8 cellular contexts compared by ENCODE assay signal in genomic region chr2:101253013-101253712, GRCh38. TPM values are rescaled to one million over a fixed set of nuclear protein-coding genes. Genes with fewer than 3 reads are reported as not detected.
A peak's percentile ranks its signal among the peaks of the same experiment; 100 is the strongest.
DNase-seq lines count a peak whose midpoint lies in the region; ATAC-seq and TF ChIP-seq lines count a peak whose summit lies in the region.

No MANE protein-coding gene starts in this region.

- no TSS peak for BruUV-seq in A673 (replicated peaks; lab: Mats Ljungman, UMichigan)

- H3K27ac Mint-ChIP-seq in naive B cell = peak overlapping the region; percentile 91 to 98 (median 96)
- H3K27ac Mint-ChIP-seq in stimulated activated effector memory CD8-positive, alpha-beta T cell treated with anti-CD3 and anti-CD28 coated beads, Interleukin-12 subunit alpha, Interleukin-12 subunit beta, amount 100 ng/mL, for 72 hours = peak overlapping the region; percentile 98

- POLR2A ChIA-PET in A673 (lab: Charles Lee; ENCODE audit: low non-redundant PET) = interaction anchor here (0.6 kb wide), 1 partner anchor 514 kb away, joined by 4 read pairs; no protein-coding TSS in a partner anchor

- H3K36me3 ChIP-seq in A673 (ENCODE audit: insufficient read depth, low read length, poor library complexity, severe bottlenecking) = no peaks in the 10 kb centered on the region

- peak overlapping the region; percentile 99 for H3K4me3 ChIP-seq in A673 (ENCODE audit: low read depth, low read length, poor library complexity, severe bottlenecking)
- peak overlapping the region; percentile 86 for H3K4me3 ChIP-seq in epithelial cell of proximal tubule (ENCODE audit: low read depth, low read length)

- H3K27me3 Mint-ChIP-seq in naive B cell = no peaks in the 10 kb centered on the region

- peak overlapping the region; percentile 95 for H3K27ac ChIP-seq in A673 (ENCODE audit: low read depth, low read length, poor library complexity, severe bottlenecking)

- H3K4me1 ChIP-seq in A673 (ENCODE audit: insufficient read depth, low read length, poor library complexity, severe bottlenecking) = peaks cover 4% of the 10 kb centered on the region

- no peaks in the 10 kb centered on the region for H3K9me3 Mint-ChIP-seq in naive B cell
- H3K9me3 Mint-ChIP-seq in stimulated activated effector memory CD8-positive, alpha-beta T cell treated with anti-CD3 and anti-CD28 coated beads, Interleukin-12 subunit alpha, Interleukin-12 subunit beta, amount 100 ng/mL, for 72 hours = no peaks in the 10 kb centered on the region

- peaks cover 0 to 6% of the 10 kb centered on the region in 2 donors for H3K36me3 Mint-ChIP-seq in naive B cell
- H3K36me3 Mint-ChIP-seq in stimulated activated effector memory CD8-positive, alpha-beta T cell treated with anti-CD3 and anti-CD28 coated beads, Interleukin-12 subunit alpha, Interleukin-12 subunit beta, amount 100 ng/mL, for 72 hours = peaks cover 49% of the 10 kb centered on the region

- intact Hi-C loops in A673 (cut with micrococcal nuclease; ENCODE audit: unreplicated experiment) = no loop called here

- CTCF ChIA-PET in A673 (lab: Charles Lee) = no interaction called here

- H3K4me3 Mint-ChIP-seq in naive B cell = peak overlapping the region; percentile 93 to 98 (median 96)
- H3K4me3 Mint-ChIP-seq in stimulated activated effector memory CD8-positive, alpha-beta T cell treated with anti-CD3 and anti-CD28 coated beads, Interleukin-12 subunit alpha, Interleukin-12 subunit beta, amount 100 ng/mL, for 72 hours = peak overlapping the region; percentile 100

- H3K4me1 Mint-ChIP-seq in naive B cell = peaks cover 24 to 56% (median 34%) of the 10 kb centered on the region in 3 donors
- H3K4me1 Mint-ChIP-seq in stimulated activated effector memory CD8-positive, alpha-beta T cell treated with anti-CD3 and anti-CD28 coated beads, Interleukin-12 subunit alpha, Interleukin-12 subunit beta, amount 100 ng/mL, for 72 hours = peaks cover 28% of the 10 kb centered on the region

- TF ChIP-seq CTCF in A673 (conservative IDR thresholded peaks at IDR 0.05; ENCODE audit: low read depth, low read length) (no peak), epithelial cell of proximal tubule (conservative IDR thresholded peaks at IDR 0.05; ENCODE audit: low read depth, low read length) (no peak)

- peak; percentile 61 for ATAC-seq in GM18511 (IDR thresholded peaks at IDR 0.05; ENCODE audit: unreplicated experiment)
- peak; percentile 42 for ATAC-seq in HG03039 (IDR thresholded peaks at IDR 0.05; ENCODE audit: unreplicated experiment)
- peak; percentile 70 to 73 for ATAC-seq in naive B cell (ENCODE audit: low read depth in 2 of 2)
- ATAC-seq in stimulated activated effector memory CD8-positive, alpha-beta T cell treated with anti-CD3 and anti-CD28 coated beads, Interleukin-12 subunit alpha, Interleukin-12 subunit beta, amount 100 ng/mL, for 72 hours = peak; percentile 88

- peak; percentile 27 for DNase-seq in A673 (ENCODE audit: low spot score)
- peak; percentile 54 for DNase-seq in NCI-H69 (lab: John Stamatoyannopoulos, UW)
- DNase-seq in activated CD8-positive, alpha-beta memory T cell treated with anti-CD3 and anti-CD28 coated beads for 48 hours (ENCODE audit: low read depth in 2 of 3, low spot score in 2 of 3) = peak in 2 of 3 experiments; percentile 34 to 51
- DNase-seq in epithelial cell of proximal tubule (ENCODE audit: low read depth) = no peak
- DNase-seq in naive B cell = peak; percentile 76
- DNase-seq in stimulated activated effector memory CD8-positive, alpha-beta T cell treated with anti-CD3 and anti-CD28 coated beads, Interleukin-12 subunit alpha, Interleukin-12 subunit beta, amount 100 ng/mL, for 72 hours (ENCODE audit: low spot score in 2 of 2) = peak in 1 of 2 donors; percentile 61

- H3K27me3 ChIP-seq in A673 (replicated peaks; ENCODE audit: insufficient read depth, low read depth, low read length, poor library complexity) = no peaks in the 10 kb centered on the region

- H3K9me3 ChIP-seq in A673 (ENCODE audit: low read depth, low read length, poor library complexity, severe bottlenecking) = no peaks in the 10 kb centered on the region

RNA-seq across cellular contexts. Expression of gene CNOT11, which starts 0.5 kb away (rescaled TPM):
- total RNA-seq in A673 (2021) (51.7 and 53.7 TPM in 2 replicates), epithelial cell of proximal tubule (65.6 and 67.2 TPM in 2 replicates)
- 10 to 100 TPM; 41.2 to 51.9 (median 45.8) TPM for polyA plus RNA-seq in naive B cell (ENCODE audit: low read depth in 6 of 6)

RNA-seq across cellular contexts. Expression of gene RNF149, which starts 55.3 kb away (rescaled TPM):
- total RNA-seq in A673 (2021) = 26.8 and 27.1 TPM in 2 replicates
- 39.9 and 45.0 TPM in 2 replicates for total RNA-seq in epithelial cell of proximal tubule
- polyA plus RNA-seq in naive B cell (ENCODE audit: low read depth in 6 of 6) = 10 to 100 TPM; 13.2 to 27.1 (median 18.3) TPM
